ENCODE assay signal across 1 cellular context in genomic region chr12:12263909-12264308, GRCh38.
TF ChIP-seq lines count a peak whose summit lies in the region.

No MANE protein-coding gene starts in this region.

TF ChIP-seq in GM23338, 12 proteins besides CTCF, POLR2A, EP300 and RAD21 (continued from another document):
- no peak for TF ChIP-seq ZNF462 (CRISPR knock-in tag; IDR thresholded peaks at IDR 0.05)
- no peak for TF ChIP-seq ZNF114 (CRISPR knock-in tag; IDR thresholded peaks at IDR 0.05)
- TF ChIP-seq REST (IDR thresholded peaks at IDR 0.05; ENCODE audit: unreplicated experiment), result no peak
- TF ChIP-seq EZH2phosphoT487 (IDR thresholded peaks at IDR 0.05; ENCODE audit: unreplicated experiment), result no peak
- no peak for TF ChIP-seq ZNF331 (CRISPR knock-in tag; IDR thresholded peaks at IDR 0.05; ENCODE audit: low read depth)
